In the genomic region with DNA sequence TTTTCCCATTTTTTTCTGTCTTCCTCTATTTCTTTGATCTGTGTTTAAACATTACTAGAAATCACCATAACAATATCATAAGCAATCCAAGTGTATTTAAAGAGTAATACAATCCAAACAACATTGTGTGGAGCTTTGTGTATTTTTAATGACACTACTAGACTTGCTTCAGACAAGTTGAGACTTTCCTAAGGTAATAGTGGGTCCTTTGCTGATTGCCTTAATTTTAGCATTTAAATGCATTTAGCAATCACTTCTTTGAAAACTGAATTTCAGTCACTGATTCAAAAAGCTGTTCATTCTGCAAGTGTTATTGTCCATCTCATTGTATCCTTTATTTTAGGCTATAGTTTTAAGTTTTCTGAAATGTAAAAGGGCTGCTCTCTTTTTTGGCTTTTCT, we compare ENCODE assay signal across 23 cellular contexts.
"Had no signal": no experiment of that assay in that cellular context is flagged by ENCODE, and none has a peak within 500 bp of the region (broad histone marks: within the 10 kb centered on the region; RNA-seq: fewer than 3 reads in every experiment).

No MANE protein-coding gene starts in this region.

- H3K27me3 ChIP-seq: MG63 had no signal

- H3K9ac ChIP-seq: SK-N-SH had no signal

- H3K9me2 ChIP-seq: SK-N-SH had no signal

- H3K9me3 ChIP-seq: MG63, SK-N-SH had no signal

- H3K27ac ChIP-seq: RWPE1 had no signal

- H3K4me3 ChIP-seq: MG63 had no signal

- H3K4me2 ChIP-seq: SK-N-SH had no signal

- H3K36me3 ChIP-seq: MG63 had no signal

- DNase-seq: IMR-90, Karpas-422, KG1, MG63, NCI-H1092, NCI-H1105 treated with DMSO at 0.1 percent for 48 hours, NCI-H1417 treated with DMSO at 0.1 percent for 48 hours, NCI-H1694, NCI-H187 treated with DMSO at 0.1 percent for 48 hours, NCI-H2081, NCI-H2171, NCI-H345, NCI-H446 treated with DMSO at 0.1 percent for 48 hours, NCI-H510A treated with DMSO at 0.1 percent for 48 hours, NCI-H526, NCI-H82, SHP77, SK-N-SH, SW 1271, T-cell had no signal

- ATAC-seq: HepG2, Panc1, T-cell had no signal
